Comparison of ENCODE assay signal across 8 cellular contexts in the genomic region with DNA sequence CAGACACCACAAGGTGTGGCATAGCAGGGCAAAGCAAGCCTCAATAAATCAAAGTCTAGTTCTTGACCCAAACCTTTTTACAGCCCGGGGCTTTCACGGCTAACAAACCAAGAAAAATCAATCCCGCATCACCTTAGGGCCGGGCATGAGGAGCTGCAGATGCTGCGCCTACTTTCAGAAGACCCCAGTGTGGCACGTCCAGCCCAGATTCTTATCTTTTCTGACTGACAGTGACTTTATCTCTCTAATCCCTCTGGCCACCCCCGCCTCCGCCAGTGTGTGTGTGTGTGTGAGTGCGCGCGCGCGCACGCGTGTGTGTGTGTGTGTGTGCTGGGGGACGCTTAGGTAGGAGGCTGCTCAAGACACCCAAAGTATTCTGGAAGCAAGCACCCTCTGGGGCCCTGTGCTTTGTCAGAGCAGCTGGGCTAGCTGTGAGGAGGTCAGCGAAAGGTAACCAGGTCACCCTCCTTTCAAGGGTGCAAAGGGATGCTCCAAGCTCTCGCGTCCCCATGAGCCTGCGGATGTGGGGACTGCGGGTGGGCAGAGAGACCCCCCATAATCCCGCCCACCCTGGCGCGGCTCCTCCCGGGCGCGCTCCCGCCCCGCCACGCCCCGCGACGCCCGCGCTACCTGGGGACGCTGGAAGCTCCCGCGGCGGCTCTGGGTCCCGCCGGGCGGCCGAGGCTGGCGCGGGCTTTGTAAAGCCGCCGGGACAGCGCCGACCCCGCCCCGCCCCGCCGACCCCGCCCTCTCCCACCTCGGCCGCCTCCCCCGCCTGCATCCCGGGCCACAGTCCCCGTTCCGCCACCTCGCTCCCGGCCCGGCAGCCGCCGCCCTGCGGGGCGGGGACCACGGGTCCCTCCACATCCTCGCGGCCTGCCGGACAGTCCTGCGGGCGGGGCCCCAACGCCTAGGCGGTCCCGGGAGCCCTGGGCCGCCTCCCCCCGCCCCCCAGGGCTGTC. TPM values are rescaled to one million over a fixed set of nuclear protein-coding genes. Genes with fewer than 3 reads are reported as not detected.
DNase-seq lines count a peak whose midpoint lies in the region; ATAC-seq and TF ChIP-seq lines count a peak whose summit lies in the region.

No MANE protein-coding gene starts in this region.

- peak; percentile 77 to 81 for DNase-seq in Caco-2
- peak; percentile 13 for DNase-seq in M059J (ENCODE audit: low read depth)
- peak; percentile 8 for DNase-seq in MCF 10A (ENCODE audit: unreplicated experiment)
- peak; percentile 75 for DNase-seq in islet precursor cell
- DNase-seq in smooth muscle cell of the brain vasculature (ENCODE audit: low read depth, low spot score), result peak; percentile 6
- DNase-seq in Kasumi-1 (lab: John Stamatoyannopoulos, UW), result no peak
- DNase-seq in GM19240 (ENCODE audit: insufficient read length, low spot score), result no peak

- H3K36me3 Mint-ChIP-seq in Caco-2 (ENCODE audit: insufficient read depth, unreplicated experiment), result no peaks in the 10 kb centered on the region
- no peaks in the 10 kb centered on the region for H3K36me3 Mint-ChIP-seq in MCF 10A (ENCODE audit: insufficient read depth, unreplicated experiment)

- no peak for ATAC-seq in HG03196 (IDR thresholded peaks at IDR 0.05; ENCODE audit: unreplicated experiment)

- intact Hi-C loops in Caco-2 (cut with micrococcal nuclease; ENCODE audit: unreplicated experiment) (loop anchor here (1.0 to 2.0 kb wide), 3 partner anchors 9 to 66 kb away; partner anchors contain the start of gene RHOBTB1), MCF 10A (cut with micrococcal nuclease) (no loop called here)

- CTCF ChIA-PET in Caco-2 (lab: Charles Lee), result interaction anchor here (0.8 kb wide), 1 partner anchor 24 kb away, joined by 3 read pairs; no protein-coding TSS in a partner anchor
- CTCF ChIA-PET in MCF 10A (lab: Yijun Ruan, JAX), result no interaction called here

- H3K27ac Mint-ChIP-seq in Caco-2 (ENCODE audit: unreplicated experiment) (no peak overlapping the region), MCF 10A (ENCODE audit: low read depth, unreplicated experiment) (no peak overlapping the region)

- TF ChIP-seq CTCF in Caco-2 (IDR thresholded peaks at IDR 0.05; ENCODE audit: insufficient read depth in 1 of 2, low read depth in 1 of 2, low read length in 1 of 2, severe bottlenecking in 1 of 2, unreplicated experiment in 1 of 2) (no peak), MCF 10A (IDR thresholded peaks at IDR 0.05; ENCODE audit: unreplicated experiment) (no peak)

- H3K4me1 Mint-ChIP-seq in Caco-2 (ENCODE audit: low read depth, unreplicated experiment) (peaks cover 5% of the 10 kb centered on the region), MCF 10A (ENCODE audit: insufficient read depth, unreplicated experiment) (no peaks in the 10 kb centered on the region)

- H3K4me3 Mint-ChIP-seq in Caco-2 (ENCODE audit: unreplicated experiment) (peak overlapping the region; percentile 83), MCF 10A (ENCODE audit: unreplicated experiment) (peak overlapping the region; percentile 31)

- no peaks in the 10 kb centered on the region for H3K36me3 ChIP-seq in Caco-2 (ENCODE audit: control insufficient read depth, insufficient read depth, low read length)

- no TSS peak for BruUV-seq in Caco-2 (replicated peaks; lab: Mats Ljungman, UMichigan)
- no TSS peak for BruUV-seq in MCF 10A (replicated peaks; lab: Mats Ljungman, UMichigan)

- H3K27me3 ChIP-seq in Caco-2 (replicated peaks; ENCODE audit: control insufficient read depth, insufficient read depth, low read length), result no peaks in the 10 kb centered on the region

- no peaks in the 10 kb centered on the region for H3K9me3 ChIP-seq in Caco-2

- H3K9me3 Mint-ChIP-seq in Caco-2 (ENCODE audit: unreplicated experiment) (no peaks in the 10 kb centered on the region), MCF 10A (ENCODE audit: unreplicated experiment) (no peaks in the 10 kb centered on the region)

- POLR2A ChIA-PET in Caco-2 (lab: Charles Lee), result interaction anchor here (0.5 to 0.7 kb wide), 2 partner anchors 14 to 1815 kb away, joined by 3 read pairs; no protein-coding TSS in a partner anchor
- POLR2A ChIA-PET in MCF 10A (lab: Yijun Ruan, JAX), result no interaction called here

- H3K27me3 Mint-ChIP-seq in Caco-2 (ENCODE audit: insufficient read depth, unreplicated experiment) (peaks cover 4% of the 10 kb centered on the region), MCF 10A (ENCODE audit: insufficient read depth, unreplicated experiment) (no peaks in the 10 kb centered on the region)

- peak overlapping the region; percentile 42 for H3K4me3 ChIP-seq in Caco-2 (ENCODE audit: low read depth, low read length)

- H3K4me1 ChIP-seq in Caco-2, result peaks cover 13% of the 10 kb centered on the region

RNA-seq across cellular contexts. Expression of gene RHOBTB1, which starts 57.1 kb away (rescaled TPM):
- total RNA-seq in Caco-2 (2022) (18.3 and 19.9 TPM in 2 replicates), MCF 10A (2022) (0.70 and 1.5 TPM in 2 replicates)
- total RNA-seq in M059J (2014; rRNA removed; shearing (Covaris generic)), result 5.5 and 11.0 TPM in 2 replicates

Comparison
In these comparisons a context has a peak if more than half of its experiments do, and no peak if none do; other contexts are left out.
1. DNase-seq: peak in Caco-2 (2 of 2), M059J (single experiment), MCF 10A (single experiment), islet precursor cell (single experiment) and smooth muscle cell of the brain vasculature (single experiment); none in Kasumi-1 (0 of 2) and GM19240 (single experiment).